Comparison of ENCODE assay signal across 1 cellular context in genomic region chr9:134477927-134478326, GRCh38.
TF ChIP-seq lines count a peak whose summit lies in the region.

No MANE protein-coding gene starts in this region.

TF ChIP-seq in HepG2, 621 proteins besides CTCF, POLR2A, EP300 and RAD21 (continued from another document):
- TF ChIP-seq ZSCAN25 (CRISPR knock-in tag; IDR thresholded peaks at IDR 0.05), result no peak
- no peak for TF ChIP-seq RBM39 (IDR thresholded peaks at IDR 0.05; ENCODE audit: low read depth, low read length, poor library complexity, severe bottlenecking)
TF ChIP-seq in HepG2: peak in this region for 1.
